Comparison of ENCODE assay signal across 28 cellular contexts in genomic region chr16:70255584-70255983, GRCh38. TPM values are rescaled to one million over a fixed set of nuclear protein-coding genes. Genes with fewer than 3 reads are reported as not detected.
DNase-seq lines count a peak whose midpoint lies in the region; ATAC-seq, FAIRE-seq and TF ChIP-seq lines count a peak whose summit lies in the region.
"Had no signal": no experiment of that assay in that cellular context is flagged by ENCODE, and none has a peak within 500 bp of the region (broad histone marks: within the 10 kb centered on the region; RNA-seq: fewer than 3 reads in every experiment).

No MANE protein-coding gene starts in this region.

- no peak overlapping the region for H3K4me2 ChIP-seq in K562 (ENCODE audit: insufficient read depth, low read length)
- H3K4me2 ChIP-seq: GM23338 had no signal

- CTCF ChIA-PET in activated CD8-positive, alpha-beta memory T cell treated with anti-CD3 and anti-CD28 coated beads, Interleukin-2, amount 10 ng/mL, durations not matched to agents 7 days and 5 days (lab: Charles Lee): interaction anchor here (1.4 kb wide), 1 partner anchor 11 kb away, joined by 4 read pairs; no protein-coding TSS in a partner anchor
- CTCF ChIA-PET in K562 (lab: Yijun Ruan, JAX; ENCODE audit: low intra/inter-chr PET ratio): no interaction called here

- in situ Hi-C loops in K562 (cut with MboI): no loop called here
- in situ Hi-C loops in gastrocnemius medialis (cut with MboI; ENCODE audit: low sequenced_read_pairs in 4 of 4): loop anchor here in 2 of 4 donors (10.0 to 25.0 kb wide), 2 partner anchors 101 to 593 kb away; no protein-coding TSS in a partner anchor

- H3K36me3 ChIP-seq in K562 (ENCODE audit: control insufficient read depth, insufficient read depth, low read length) (peaks cover 85% of the 10 kb centered on the region), gastrocnemius medialis (peaks cover 0 to 83% of the 10 kb centered on the region in 2 donors)

- H3K4me1 Mint-ChIP-seq in activated CD8-positive, alpha-beta memory T cell treated with anti-CD3 and anti-CD28 coated beads, Interleukin-2, amount 10 ng/mL, durations not matched to agents 7 days and 5 days: peaks cover 13% of the 10 kb centered on the region
- peaks cover 14% of the 10 kb centered on the region for H3K4me1 Mint-ChIP-seq in osteocyte (ENCODE audit: unreplicated experiment)

- intact Hi-C loops in K562 (cut with micrococcal nuclease): no loop called here
- intact Hi-C loops in gastrocnemius medialis (cut with DNase I; ENCODE audit: low total_unique reads): no loop called here

- H3K27ac Mint-ChIP-seq in activated CD8-positive, alpha-beta memory T cell treated with anti-CD3 and anti-CD28 coated beads, Interleukin-2, amount 10 ng/mL, durations not matched to agents 7 days and 5 days: peak overlapping the region; percentile 43
- H3K27ac Mint-ChIP-seq in osteocyte (ENCODE audit: unreplicated experiment): no peak overlapping the region
- H3K27ac Mint-ChIP-seq: B cell; CD8-positive, alpha-beta T cell; GM23338; HFFc6 had no signal

- H3K9me1 ChIP-seq in K562 (ENCODE audit: control insufficient read depth, insufficient read depth, low read length): peaks cover 2% of the 10 kb centered on the region

- FAIRE-seq in K562 (lab: Jason Lieb, UNC): no peak
- FAIRE-seq: RCC 7860 had no signal

- no peak overlapping the region for H3K27ac ChIP-seq in K562 (ENCODE audit: extremely low read depth, low read depth, low read length)
- no peak overlapping the region for H3K27ac ChIP-seq in gastrocnemius medialis
- H3K27ac ChIP-seq: 22Rv1, C4-2B, SJCRH30 had no signal

- no peak for TF ChIP-seq EP300 in K562 (IDR thresholded peaks at IDR 0.05; ENCODE audit: low read length)

- H3K27me3 ChIP-seq in K562 (ENCODE audit: control insufficient read depth in 2 of 2, insufficient read depth in 2 of 2, low read length in 2 of 2) (no peaks in the 10 kb centered on the region), gastrocnemius medialis (no peaks in the 10 kb centered on the region)
- H3K27me3 ChIP-seq: SJCRH30 had no signal

- no peak overlapping the region for H2AFZ ChIP-seq in K562 (ENCODE audit: low read depth, low read length)
- H2AFZ ChIP-seq: GM23338 had no signal

- H3K9me3 ChIP-seq in K562 (replicated peaks; ENCODE audit: control insufficient read depth, insufficient read depth, low read depth, low read length) (no peaks in the 10 kb centered on the region), gastrocnemius medialis (no peaks in the 10 kb centered on the region)
- H3K9me3 ChIP-seq: SJCRH30 had no signal

- H4K20me1 ChIP-seq in K562 (replicated peaks; ENCODE audit: control insufficient read depth, insufficient read depth, low read length): peaks cover 33% of the 10 kb centered on the region

- TF ChIP-seq CTCF in K562 (IDR thresholded peaks at IDR 0.05 in 2 of 3, conservative IDR thresholded peaks at IDR 0.05 in 1 of 3; ENCODE audit: insufficient read depth in 2 of 3, low read depth in 1 of 3, low read length in 3 of 3): no peak
- no peak for TF ChIP-seq CTCF in osteocyte (IDR thresholded peaks at IDR 0.05)
- TF ChIP-seq CTCF in gastrocnemius medialis (IDR thresholded peaks at IDR 0.05 in 4 of 5, conservative IDR thresholded peaks at IDR 0.05 in 1 of 5): no peak

- peak overlapping the region in 1 of 2 experiments; percentile 50; a peak in 1 of 4 replicates for H3K9ac ChIP-seq in K562 (ENCODE audit: insufficient read depth in 1 of 2, low read depth in 2 of 2, low read length in 2 of 2)

- TF ChIP-seq POLR2A in K562 (conservative IDR thresholded peaks at IDR 0.05): no peak
- TF ChIP-seq POLR2A in gastrocnemius medialis (IDR thresholded peaks at IDR 0.05): no peak

- H3K9me3 Mint-ChIP-seq in activated CD8-positive, alpha-beta memory T cell treated with anti-CD3 and anti-CD28 coated beads, Interleukin-2, amount 10 ng/mL, durations not matched to agents 7 days and 5 days (ENCODE audit: low read depth): no peaks in the 10 kb centered on the region
- H3K9me3 Mint-ChIP-seq in osteocyte (ENCODE audit: unreplicated experiment): no peaks in the 10 kb centered on the region
- H3K9me3 Mint-ChIP-seq: CD8-positive, alpha-beta T cell; GM23338; H9; HFFc6 had no signal

- H3K4me3 ChIP-seq in K562 (no peak overlapping the region), gastrocnemius medialis (no peak overlapping the region)
- H3K4me3 ChIP-seq: GM23338, SJCRH30 had no signal

- DNase-seq in activated CD8-positive, alpha-beta memory T cell treated with anti-CD3 and anti-CD28 coated beads, Interleukin-2, amount 10 ng/mL, durations not matched to agents 7 days and 5 days: no peak
- DNase-seq in activated CD8-positive, alpha-beta memory T cell treated with anti-CD3 and anti-CD28 coated beads, Interleukin-2, amount 50 U/mL, for 4 hours: no peak
- DNase-seq in GM03348 (ENCODE audit: low spot score): peak; percentile 1
- peak in 1 of 4 experiments; percentile 5 for DNase-seq in K562 (ENCODE audit: extremely low read depth in 1 of 4, low spot score in 3 of 4)
- DNase-seq in osteocyte (ENCODE audit: extremely low spot score, unreplicated experiment): peak; percentile 71
- DNase-seq in gastrocnemius medialis: no peak
- no peak for DNase-seq in mucosa of gallbladder (ENCODE audit: low spot score)
- DNase-seq: CD8-positive, alpha-beta T cell; DMS79 treated with DMSO at 0.1 percent for 48 hours; GF-D8; H9; HFFc6; MV-4-11; NCI-H1105; NCI-H1436 treated with DMSO at 0.1 percent for 48 hours; NCI-H187 treated with DMSO at 0.1 percent for 48 hours; NCI-H2171 treated with DMSO at 0.1 percent for 48 hours; NCI-H345; NCI-H524; NCI-H774; SJCRH30 had no signal

- no TSS peak for BruUV-seq in K562 (replicated peaks; lab: Mats Ljungman, UMichigan)

- H3K36me3 Mint-ChIP-seq in activated CD8-positive, alpha-beta memory T cell treated with anti-CD3 and anti-CD28 coated beads, Interleukin-2, amount 10 ng/mL, durations not matched to agents 7 days and 5 days: peaks cover 55% of the 10 kb centered on the region
- H3K36me3 Mint-ChIP-seq in osteocyte (ENCODE audit: unreplicated experiment): peaks cover 52% of the 10 kb centered on the region

- peaks cover 0 to 20% of the 10 kb centered on the region in 2 experiments; a peak in 3 of 5 replicates for H3K4me1 ChIP-seq in K562 (replicated peaks in 1 of 2; ENCODE audit: control insufficient read depth in 2 of 2, insufficient read depth in 2 of 2, low read length in 2 of 2)
- H3K4me1 ChIP-seq in gastrocnemius medialis: peaks cover under 1 to 4% of the 10 kb centered on the region in 2 donors
- H3K4me1 ChIP-seq: SJCRH30 had no signal

- POLR2A ChIA-PET in K562 (lab: Yijun Ruan, JAX): interaction anchor here (1.8 to 4.9 kb wide), 3 partner anchors 7 to 17 kb away, joined by 12 to 57 read pairs (median 13); no protein-coding TSS in a partner anchor

- TF ChIP-seq RAD21 in K562 (CRISPR knock-in tag; conservative IDR thresholded peaks at IDR 0.05 in 1 of 2, IDR thresholded peaks at IDR 0.05 in 1 of 2): no peak

- WGBS in K562 (ENCODE audit: insufficient coverage, low coverage, missing lambda C conversion rate): 89% methylated on average over 10 of the region's 10 CpGs

- ATAC-seq in activated CD8-positive, alpha-beta memory T cell treated with anti-CD3 and anti-CD28 coated beads, Interleukin-2, amount 10 ng/mL, durations not matched to agents 7 days and 5 days: no peak
- ATAC-seq in K562: no peak
- ATAC-seq in gastrocnemius medialis: no peak
- ATAC-seq in GM19452 (IDR thresholded peaks at IDR 0.05; ENCODE audit: unreplicated experiment): no peak
- ATAC-seq: CD8-positive, alpha-beta T cell; GM23338; SK-N-SH treated with all-trans-retinoic acid at 6 μM for 48 hours had no signal

- H3K27me3 Mint-ChIP-seq in activated CD8-positive, alpha-beta memory T cell treated with anti-CD3 and anti-CD28 coated beads, Interleukin-2, amount 10 ng/mL, durations not matched to agents 7 days and 5 days: no peaks in the 10 kb centered on the region
- H3K27me3 Mint-ChIP-seq in osteocyte (ENCODE audit: unreplicated experiment): no peaks in the 10 kb centered on the region
- H3K27me3 Mint-ChIP-seq: B cell had no signal

- no peak overlapping the region for H3K4me3 Mint-ChIP-seq in activated CD8-positive, alpha-beta memory T cell treated with anti-CD3 and anti-CD28 coated beads, Interleukin-2, amount 10 ng/mL, durations not matched to agents 7 days and 5 days
- H3K4me3 Mint-ChIP-seq in osteocyte (ENCODE audit: unreplicated experiment): no peak overlapping the region
- H3K4me3 Mint-ChIP-seq: B cell; CD8-positive, alpha-beta T cell; GM23338; H9; HFFc6 had no signal

- peaks cover 14% of the 10 kb centered on the region for H3K79me2 ChIP-seq in K562 (ENCODE audit: control insufficient read depth, insufficient read depth, low read length)

RNA-seq across cellular contexts. Expression of gene EXOSC6, which starts 3.8 kb away (rescaled TPM):
- 10 to 100 TPM; 32.2 to 33.5 TPM for total RNA-seq in activated CD8-positive, alpha-beta memory T cell treated with anti-CD3 and anti-CD28 coated beads, Interleukin-2, amount 10 ng/mL, durations not matched to agents 7 days and 5 days
- 28.6 and 30.6 TPM in 2 replicates for total RNA-seq in K562 (2011; cell fraction: chromatin; rRNA removed; ENCODE audit: low replicate concordance)
- 22.5 and 25.3 TPM in 2 replicates for total RNA-seq in K562 (2011; cell fraction: nucleolus; rRNA removed)
- total RNA-seq in K562 (2011; cell fraction: nucleoplasm; rRNA removed): 28.2 and 46.0 TPM in 2 replicates
- total RNA-seq in K562 (2014; rRNA removed): 25.2 and 28.4 TPM in 2 replicates
- total RNA-seq in K562 (2014; rRNA removed; fragmentation: Illumina TruSeq; extraction: Trizol): 17.1 and 18.5 TPM in 2 replicates
- 18.4 and 19.5 TPM in 2 replicates for total RNA-seq in K562 (2015; rRNA removed; fragmentation: Illumina TruSeq; extraction: Trizol)
- total RNA-seq in K562 (2021): 27.6 and 29.0 TPM in 2 replicates
- 9.5 and 11.2 TPM in 2 replicates for polyA plus RNA-seq in K562 (2011; rRNA removed)
- 13.2 and 14.7 TPM in 2 replicates for polyA plus RNA-seq in K562 (2011; cell fraction: cytosol; rRNA removed)
- 7.1 and 8.3 TPM in 2 replicates for polyA plus RNA-seq in K562 (2011; cell fraction: nucleus; rRNA removed)
- 7.8 and 8.0 TPM in 2 replicates for polyA plus RNA-seq in K562 (2012)
- 10.0 and 10.3 TPM in 2 replicates for polyA plus RNA-seq in K562 (2014; fragmentation: Illumina TruSeq; extraction: Trizol)
- 10 to 100 TPM in 1 of 2 experiments, 1 to 10 TPM in 1; 9.2 to 11.6 TPM for polyA plus RNA-seq in K562 (2014; fragmentation: Nextera tagmentation; extraction: Ambion mirVana)
- polyA plus RNA-seq in K562 (2014; rRNA removed): 15.6 and 21.8 TPM in 2 replicates
- 6.4 and 8.2 TPM in 2 replicates for polyA minus RNA-seq in K562 (2011; rRNA and poly(A)+ RNA removed)
- 10.4 and 13.6 TPM in 2 replicates for polyA minus RNA-seq in K562 (2011; cell fraction: cytosol; rRNA and poly(A)+ RNA removed)
- 5.3 and 7.2 TPM in 2 replicates for polyA minus RNA-seq in K562 (2011; cell fraction: nucleus; rRNA and poly(A)+ RNA removed)
- total RNA-seq in osteocyte: 55.2 and 66.2 TPM in 2 replicates
- 10 to 100 TPM; 15.3 to 33.2 (median 17.2) TPM for total RNA-seq in gastrocnemius medialis
- 19.5 TPM for total RNA-seq in mucosa of gallbladder

RNA-seq across cellular contexts. Expression of gene AARS1, which starts 33.7 kb away (rescaled TPM):
- 100 to 1,000 TPM; 117 to 147 TPM for total RNA-seq in activated CD8-positive, alpha-beta memory T cell treated with anti-CD3 and anti-CD28 coated beads, Interleukin-2, amount 10 ng/mL, durations not matched to agents 7 days and 5 days
- 449 and 606 TPM in 2 replicates for total RNA-seq in K562 (2011; cell fraction: chromatin; rRNA removed; ENCODE audit: low replicate concordance)
- 336 and 371 TPM in 2 replicates for total RNA-seq in K562 (2011; cell fraction: nucleolus; rRNA removed)
- 264 and 340 TPM in 2 replicates for total RNA-seq in K562 (2011; cell fraction: nucleoplasm; rRNA removed)
- total RNA-seq in K562 (2014; rRNA removed) (174 and 200 TPM in 2 replicates), K562 (2014; rRNA removed; fragmentation: Illumina TruSeq; extraction: Trizol) (104 and 106 TPM in 2 replicates), K562 (2015; rRNA removed; fragmentation: Illumina TruSeq; extraction: Trizol) (73.1 and 73.7 TPM in 2 replicates), K562 (2021) (190 and 207 TPM in 2 replicates), osteocyte (297 and 313 TPM in 2 replicates), gastrocnemius medialis (10 to 100 TPM; 58.0 to 80.4 (median 60.2) TPM), mucosa of gallbladder (85.4 TPM)
- polyA plus RNA-seq in K562 (2011; rRNA removed) (235 and 246 TPM in 2 replicates), K562 (2014; fragmentation: Illumina TruSeq; extraction: Trizol) (213 and 235 TPM in 2 replicates), K562 (2014; fragmentation: Nextera tagmentation; extraction: Ambion mirVana) (100 to 1,000 TPM in 1 of 2 experiments, 10 to 100 TPM in 1; 50.1 to 138 TPM), K562 (2014; rRNA removed) (165 and 174 TPM in 2 replicates)
- polyA plus RNA-seq in K562 (2011; cell fraction: cytosol; rRNA removed): 173 and 214 TPM in 2 replicates
- polyA plus RNA-seq in K562 (2011; cell fraction: nucleus; rRNA removed): 258 and 317 TPM in 2 replicates
- polyA plus RNA-seq in K562 (2012): 179 and 372 TPM in 2 replicates
- 357 and 399 TPM in 2 replicates for polyA minus RNA-seq in K562 (2011; rRNA and poly(A)+ RNA removed)
- polyA minus RNA-seq in K562 (2011; cell fraction: cytosol; rRNA and poly(A)+ RNA removed): 148 and 160 TPM in 2 replicates
- 91.4 and 170 TPM in 2 replicates for polyA minus RNA-seq in K562 (2011; cell fraction: nucleus; rRNA and poly(A)+ RNA removed)

RNA-seq across cellular contexts. Expression of gene DDX19B, which starts 43.4 kb away (rescaled TPM):
- total RNA-seq in activated CD8-positive, alpha-beta memory T cell treated with anti-CD3 and anti-CD28 coated beads, Interleukin-2, amount 10 ng/mL, durations not matched to agents 7 days and 5 days: 10 to 100 TPM; 32.9 to 34.8 TPM
- 18.9 and 27.1 TPM in 2 replicates for total RNA-seq in K562 (2011; cell fraction: chromatin; rRNA removed; ENCODE audit: low replicate concordance)
- total RNA-seq in K562 (2011; cell fraction: nucleolus; rRNA removed): 11.4 and 15.5 TPM in 2 replicates
- 14.7 and 15.8 TPM in 2 replicates for total RNA-seq in K562 (2011; cell fraction: nucleoplasm; rRNA removed)
- 25.8 and 27.2 TPM in 2 replicates for total RNA-seq in K562 (2014; rRNA removed)
- 19.3 and 23.3 TPM in 2 replicates for total RNA-seq in K562 (2014; rRNA removed; fragmentation: Illumina TruSeq; extraction: Trizol)
- 18.5 and 19.6 TPM in 2 replicates for total RNA-seq in K562 (2015; rRNA removed; fragmentation: Illumina TruSeq; extraction: Trizol)
- 19.2 and 20.8 TPM in 2 replicates for total RNA-seq in K562 (2021)
- polyA plus RNA-seq in K562 (2011; rRNA removed): 18.9 and 32.1 TPM in 2 replicates
- 21.5 and 22.1 TPM in 2 replicates for polyA plus RNA-seq in K562 (2011; cell fraction: cytosol; rRNA removed)
- 23.9 and 30.1 TPM in 2 replicates for polyA plus RNA-seq in K562 (2011; cell fraction: nucleus; rRNA removed)
- polyA plus RNA-seq in K562 (2012): 18.9 and 26.8 TPM in 2 replicates
- polyA plus RNA-seq in K562 (2014; fragmentation: Illumina TruSeq; extraction: Trizol): 32.9 and 39.9 TPM in 2 replicates
- polyA plus RNA-seq in K562 (2014; fragmentation: Nextera tagmentation; extraction: Ambion mirVana): 10 to 100 TPM in 1 of 2 experiments, 1 to 10 TPM in 1; 7.0 to 10.6 TPM
- polyA plus RNA-seq in K562 (2014; rRNA removed): 11.1 and 23.8 TPM in 2 replicates
- polyA minus RNA-seq in K562 (2011; rRNA and poly(A)+ RNA removed): 8.4 and 11.6 TPM in 2 replicates
- 7.3 and 12.2 TPM in 2 replicates for polyA minus RNA-seq in K562 (2011; cell fraction: cytosol; rRNA and poly(A)+ RNA removed)
- 3.0 and 6.3 TPM in 2 replicates for polyA minus RNA-seq in K562 (2011; cell fraction: nucleus; rRNA and poly(A)+ RNA removed)
- total RNA-seq in osteocyte: 30.0 and 37.1 TPM in 2 replicates
- 10 to 100 TPM; 26.6 to 38.3 (median 31.9) TPM for total RNA-seq in gastrocnemius medialis
- 23.9 TPM for total RNA-seq in mucosa of gallbladder

Comparison
In these comparisons a context has a peak if more than half of its experiments do, and no peak if none do; other contexts are left out.
1. DNase-seq: peak in GM03348 (single experiment) and osteocyte (single experiment); none in activated CD8-positive, alpha-beta memory T cell treated with anti-CD3 and anti-CD28 coated beads, Interleukin-2, amount 10 ng/mL, durations not matched to agents 7 days and 5 days (single experiment), activated CD8-positive, alpha-beta memory T cell treated with anti-CD3 and anti-CD28 coated beads, Interleukin-2, amount 50 U/mL, for 4 hours (single experiment), gastrocnemius medialis (0 of 2) and mucosa of gallbladder (single experiment).